In genomic region chr12:68406134-68406576, GRCh38 we compare ENCODE assay signal across 8 cellular contexts.
DNase-seq lines count a peak whose midpoint lies in the region; ATAC-seq, FAIRE-seq and TF ChIP-seq lines count a peak whose summit lies in the region.

No MANE protein-coding gene starts in this region.

- no peak for TF ChIP-seq POLR2A in GM12891 (IDR thresholded peaks at IDR 0.05; ENCODE audit: low read depth, low read length)

- no peaks in the 10 kb centered on the region for H3K9me3 Mint-ChIP-seq in activated naive CD4-positive, alpha-beta T cell treated with anti-CD3 and anti-CD28 coated beads, Interleukin-2, amount 50 U/mL, for 72 hours

- H3K36me3 ChIP-seq in stomach smooth muscle (ENCODE audit: control insufficient read depth in 2 of 2, insufficient read depth in 2 of 2, low read length in 2 of 2), result no peaks in the 10 kb centered on the region

- H3K9me3 ChIP-seq in stomach smooth muscle (ENCODE audit: control insufficient read depth in 2 of 2, low read length in 2 of 2), result no peaks in the 10 kb centered on the region

- peak overlapping the region in 1 of 2 donors; percentile 56 for H3K27ac Mint-ChIP-seq in activated naive CD4-positive, alpha-beta T cell treated with anti-CD3 and anti-CD28 coated beads, Interleukin-2, amount 50 U/mL, for 72 hours

- H3K4me1 ChIP-seq in stomach smooth muscle (ENCODE audit: control insufficient read depth, insufficient read depth, low read length), result peaks cover 19% of the 10 kb centered on the region

- H3K36me3 Mint-ChIP-seq in activated naive CD4-positive, alpha-beta T cell treated with anti-CD3 and anti-CD28 coated beads, Interleukin-2, amount 50 U/mL, for 72 hours, result no peaks in the 10 kb centered on the region

- no peak overlapping the region for H3K9ac ChIP-seq in stomach smooth muscle (ENCODE audit: low read length in 2 of 2)

- H3K4me3 ChIP-seq in stomach smooth muscle (ENCODE audit: low read length in 2 of 2), result peak overlapping the region; percentile 41 to 55

- no peaks in the 10 kb centered on the region for H3K27me3 ChIP-seq in stomach smooth muscle (ENCODE audit: control insufficient read depth in 1 of 2, insufficient read depth in 2 of 2, low read length in 2 of 2)

- in situ Hi-C loops in T47D (cut with HindIII; ENCODE audit: low pct_unique_long_range_greater_than_20kb, low sequenced_read_pairs), result no loop called here

- DNase-seq in Ammon's horn (ENCODE audit: low spot score) (peak; percentile 88), LHCN-M2 (ENCODE audit: low read depth) (peak; percentile 74), T47D (ENCODE audit: low read depth in 1 of 2, low spot score in 1 of 2) (peak; percentile 22 to 84), iris pigment epithelial cell (ENCODE audit: low read depth) (peak; percentile 91), GM12891 (ENCODE audit: insufficient read length, low spot score) (no peak)
- DNase-seq in activated naive CD4-positive, alpha-beta T cell treated with anti-CD3 and anti-CD28 coated beads, Interleukin-2, amount 50 U/mL, for 72 hours (ENCODE audit: low spot score in 2 of 2), result no peak

- H3K27ac ChIP-seq in stomach smooth muscle (ENCODE audit: low read length), result peak overlapping the region; percentile 69

- ATAC-seq in HG03135 (IDR thresholded peaks at IDR 0.05; ENCODE audit: unreplicated experiment), result no peak
- ATAC-seq in activated naive CD4-positive, alpha-beta T cell treated with anti-CD3 and anti-CD28 coated beads, Interleukin-2, amount 50 U/mL, for 72 hours, result no peak

- no peak for FAIRE-seq in GM12891 (lab: Jason Lieb, UNC)

TF ChIP-seq in GM12891, 5 proteins besides CTCF, POLR2A, EP300 and RAD21:
- TF ChIP-seq TAF1 (IDR thresholded peaks at IDR 0.05; ENCODE audit: low read depth, low read length) (no peak), PAX5 (IDR thresholded peaks at IDR 0.05; ENCODE audit: insufficient read depth, low read length, severe bottlenecking) (no peak), SPI1 (IDR thresholded peaks at IDR 0.05; ENCODE audit: low read depth, low read length) (no peak), POU2F2 (IDR thresholded peaks at IDR 0.05; ENCODE audit: low read depth, low read length) (no peak), POLR2AphosphoS5 (IDR thresholded peaks at IDR 0.05; ENCODE audit: low read depth, low read length) (no peak)

Comparison
In these comparisons a context has a peak if more than half of its experiments do, and no peak if none do; other contexts are left out.
1. DNase-seq: peak in Ammon's horn (single experiment), LHCN-M2 (single experiment), T47D (2 of 2) and iris pigment epithelial cell (single experiment); none in GM12891 (single experiment) and activated naive CD4-positive, alpha-beta T cell treated with anti-CD3 and anti-CD28 coated beads, Interleukin-2, amount 50 U/mL, for 72 hours (0 of 2).